In genomic region chr11:17183836-17184235, GRCh38 we compare ENCODE assay signal across 9 cellular contexts.
"Had no signal": no experiment of that assay in that cellular context is flagged by ENCODE, and none has a peak within 500 bp of the region (broad histone marks: within the 10 kb centered on the region; RNA-seq: fewer than 3 reads in every experiment).

No MANE protein-coding gene starts in this region.

- DNase-seq: GOT3, H7, HFFc6, IMR-90, Kasumi-1, KG1 had no signal

- H3K4me3 ChIP-seq: HAP-1, K562 had no signal

- H3K36me3 ChIP-seq: HAP-1 had no signal

- ATAC-seq: HCT116, K562 had no signal

- H3K9me3 ChIP-seq: HAP-1 had no signal
